Comparison of ENCODE assay signal across 1 cellular context in genomic region chr20:36390719-36391415, GRCh38.
TF ChIP-seq lines count a peak whose summit lies in the region.

No MANE protein-coding gene starts in this region.

TF ChIP-seq in WTC11, 78 proteins besides CTCF, POLR2A, EP300 and RAD21 (continued from another document):
- TF ChIP-seq PRDM15 (CRISPR knock-in tag; IDR thresholded peaks at IDR 0.05) (no peak), NR2C2 (CRISPR knock-in tag; IDR thresholded peaks at IDR 0.05) (no peak), GRHL2 (CRISPR knock-in tag; IDR thresholded peaks at IDR 0.05; ENCODE audit: insufficient replicate concordance, severe bottlenecking) (no peak)
